ENCODE assay signal across 11 cellular contexts in genomic region chr4:8278421-8279287, GRCh38. TPM values are rescaled to one million over a fixed set of nuclear protein-coding genes. Genes with fewer than 3 reads are reported as not detected.
DNase-seq lines count a peak whose midpoint lies in the region; ATAC-seq, FAIRE-seq and TF ChIP-seq lines count a peak whose summit lies in the region.
"Had no signal": no experiment of that assay in that cellular context is flagged by ENCODE, and none has a peak within 500 bp of the region (broad histone marks: within the 10 kb centered on the region; RNA-seq: fewer than 3 reads in every experiment).

No MANE protein-coding gene starts in this region.

- no peaks in the 10 kb centered on the region for H3K9me3 Mint-ChIP-seq in activated CD8-positive, alpha-beta T cell treated with anti-CD3 and anti-CD28 coated beads for 36 hours
- no peaks in the 10 kb centered on the region for H3K9me3 Mint-ChIP-seq in activated CD8-positive, alpha-beta T cell treated with anti-CD3 and anti-CD28 coated beads, Interleukin-2, amount 10 ng/mL, durations not matched to agents 7 days and 5 days (ENCODE audit: insufficient read depth)
- H3K9me3 Mint-ChIP-seq in brain, result no peaks in the 10 kb centered on the region

- peak; percentile 17 for ATAC-seq in activated CD8-positive, alpha-beta T cell treated with anti-CD3 and anti-CD28 coated beads for 36 hours
- ATAC-seq in activated CD8-positive, alpha-beta T cell treated with anti-CD3 and anti-CD28 coated beads, Interleukin-2, amount 10 ng/mL, durations not matched to agents 7 days and 5 days, result no peak

- no peak overlapping the region for H3K9ac ChIP-seq in kidney (ENCODE audit: low read length in 2 of 2)

- H3K4me1 Mint-ChIP-seq in activated CD8-positive, alpha-beta T cell treated with anti-CD3 and anti-CD28 coated beads for 36 hours (ENCODE audit: low read depth), result no peaks in the 10 kb centered on the region
- no peaks in the 10 kb centered on the region for H3K4me1 Mint-ChIP-seq in activated CD8-positive, alpha-beta T cell treated with anti-CD3 and anti-CD28 coated beads, Interleukin-2, amount 10 ng/mL, durations not matched to agents 7 days and 5 days (ENCODE audit: low read depth)
- H3K4me1 Mint-ChIP-seq in brain, result peaks cover 44% of the 10 kb centered on the region

- no peak overlapping the region for H3K27ac Mint-ChIP-seq in activated CD8-positive, alpha-beta T cell treated with anti-CD3 and anti-CD28 coated beads for 36 hours
- H3K27ac Mint-ChIP-seq in activated CD8-positive, alpha-beta T cell treated with anti-CD3 and anti-CD28 coated beads, Interleukin-2, amount 10 ng/mL, durations not matched to agents 7 days and 5 days, result no peak overlapping the region
- peak overlapping the region in 3 of 5 experiments; percentile 69 to 87 (median 72) for H3K27ac Mint-ChIP-seq in brain

- no peak for TF ChIP-seq POLR2A in uterus (IDR thresholded peaks at IDR 0.05)

- no peak for DNase-seq in activated CD8-positive, alpha-beta T cell treated with anti-CD3 and anti-CD28 coated beads for 36 hours
- no peak for DNase-seq in activated CD8-positive, alpha-beta T cell treated with anti-CD3 and anti-CD28 coated beads, Interleukin-2, amount 10 ng/mL, durations not matched to agents 7 days and 5 days
- DNase-seq in kidney (peak; percentile 68), uterus (peak; percentile 78 to 80), C1 segment of cervical spinal cord (lab: John Stamatoyannopoulos, UW) (no peak), activated gamma-delta T cell treated with Interleukin-2 at 50 U/mL for 16 hours (no peak)
- DNase-seq in central memory CD4-positive, alpha-beta T cell, result no peak
- DNase-seq: colonic mucosa, KBM-7 had no signal

- H3K9me3 ChIP-seq in kidney (ENCODE audit: control insufficient read depth in 1 of 2, low read length in 2 of 2) (no peaks in the 10 kb centered on the region), uterus (no peaks in the 10 kb centered on the region)
- H3K9me3 ChIP-seq: colonic mucosa had no signal

- no peak overlapping the region for H3K4me3 Mint-ChIP-seq in activated CD8-positive, alpha-beta T cell treated with anti-CD3 and anti-CD28 coated beads for 36 hours
- no peak overlapping the region for H3K4me3 Mint-ChIP-seq in activated CD8-positive, alpha-beta T cell treated with anti-CD3 and anti-CD28 coated beads, Interleukin-2, amount 10 ng/mL, durations not matched to agents 7 days and 5 days
- H3K4me3 Mint-ChIP-seq in brain, result no peak overlapping the region

- H3K4me3 ChIP-seq in kidney (ENCODE audit: low read length in 2 of 2) (no peak overlapping the region), uterus (no peak overlapping the region)
- H3K4me3 ChIP-seq: colonic mucosa had no signal

- no peaks in the 10 kb centered on the region for H3K27me3 Mint-ChIP-seq in activated CD8-positive, alpha-beta T cell treated with anti-CD3 and anti-CD28 coated beads for 36 hours
- no peaks in the 10 kb centered on the region for H3K27me3 Mint-ChIP-seq in activated CD8-positive, alpha-beta T cell treated with anti-CD3 and anti-CD28 coated beads, Interleukin-2, amount 10 ng/mL, durations not matched to agents 7 days and 5 days (ENCODE audit: low read depth)
- peaks cover 7% of the 10 kb centered on the region for H3K27me3 Mint-ChIP-seq in brain

- TF ChIP-seq CTCF in activated CD8-positive, alpha-beta T cell treated with anti-CD3 and anti-CD28 coated beads for 36 hours (IDR thresholded peaks at IDR 0.05), result no peak
- TF ChIP-seq CTCF in brain (conservative IDR thresholded peaks at IDR 0.05) (no peak), kidney (IDR thresholded peaks at IDR 0.05; ENCODE audit: borderline replicate concordance, extremely low read depth, insufficient read depth) (no peak), uterus (IDR thresholded peaks at IDR 0.05) (no peak)

- H3K4me1 ChIP-seq in kidney (ENCODE audit: control insufficient read depth in 1 of 2, insufficient read depth in 1 of 2, low read depth in 1 of 2, low read length in 2 of 2) (peaks cover 0 to 8% of the 10 kb centered on the region in 2 donors), uterus (peaks cover 4 to 6% of the 10 kb centered on the region in 2 donors)
- H3K4me1 ChIP-seq: colonic mucosa had no signal

- no peaks in the 10 kb centered on the region for H3K36me3 Mint-ChIP-seq in activated CD8-positive, alpha-beta T cell treated with anti-CD3 and anti-CD28 coated beads for 36 hours (ENCODE audit: low read depth)
- H3K36me3 Mint-ChIP-seq in activated CD8-positive, alpha-beta T cell treated with anti-CD3 and anti-CD28 coated beads, Interleukin-2, amount 10 ng/mL, durations not matched to agents 7 days and 5 days (ENCODE audit: low read depth), result no peaks in the 10 kb centered on the region
- no peaks in the 10 kb centered on the region for H3K36me3 Mint-ChIP-seq in brain

- H3K36me3 ChIP-seq in kidney (ENCODE audit: control insufficient read depth in 1 of 2, insufficient read depth in 2 of 2, low read length in 2 of 2) (no peaks in the 10 kb centered on the region), uterus (no peaks in the 10 kb centered on the region)
- H3K36me3 ChIP-seq: colonic mucosa had no signal

- no peak for FAIRE-seq in kidney (lab: Jason Lieb, UNC)
- FAIRE-seq: A204.1 had no signal

- H3K27me3 ChIP-seq in uterus, result no peaks in the 10 kb centered on the region
- H3K27me3 ChIP-seq: colonic mucosa had no signal

- CTCF ChIA-PET in activated CD8-positive, alpha-beta T cell treated with anti-CD3 and anti-CD28 coated beads for 36 hours (lab: Charles Lee), result no interaction called here
- CTCF ChIA-PET in activated CD8-positive, alpha-beta T cell treated with anti-CD3 and anti-CD28 coated beads, Interleukin-2, amount 10 ng/mL, durations not matched to agents 7 days and 5 days (lab: Charles Lee), result no interaction called here

- POLR2A ChIA-PET in activated CD8-positive, alpha-beta T cell treated with anti-CD3 and anti-CD28 coated beads for 36 hours (lab: Charles Lee), result no interaction called here
- POLR2A ChIA-PET in activated CD8-positive, alpha-beta T cell treated with anti-CD3 and anti-CD28 coated beads, Interleukin-2, amount 10 ng/mL, durations not matched to agents 7 days and 5 days (lab: Charles Lee), result no interaction called here

- H3K27ac ChIP-seq in kidney (ENCODE audit: low read depth in 2 of 2, low read length in 2 of 2), result no peak overlapping the region
- peak overlapping the region; percentile 59 to 65 for H3K27ac ChIP-seq in uterus
- H3K27ac ChIP-seq: colonic mucosa had no signal

- intact Hi-C loops in activated CD8-positive, alpha-beta T cell treated with anti-CD3 and anti-CD28 coated beads for 36 hours (cut with micrococcal nuclease), result no loop called here
- intact Hi-C loops in kidney (cut with DNase I) (no loop called here), uterus (cut with DNase I; ENCODE audit: low total_unique reads) (loop anchor here (10.0 kb wide), 1 partner anchor 126 kb away; no protein-coding TSS in a partner anchor)

RNA-seq across cellular contexts. Expression of gene HTRA3, which starts 9.1 kb away (rescaled TPM):
- total RNA-seq in activated CD8-positive, alpha-beta T cell treated with anti-CD3 and anti-CD28 coated beads for 36 hours, result under 1 TPM in 1 of 2 experiments, not detected in 1; 0.11 TPM
- not detected for total RNA-seq in activated CD8-positive, alpha-beta T cell treated with anti-CD3 and anti-CD28 coated beads, Interleukin-2, amount 10 ng/mL, durations not matched to agents 7 days and 5 days
- polyA plus RNA-seq in brain (ENCODE audit: insufficient read depth, low read depth, low replicate concordance), result 1.6 TPM
- total RNA-seq in kidney, result 1.7 TPM
- 6.5 TPM for polyA plus RNA-seq in kidney (ENCODE audit: insufficient read depth, low read depth, low replicate concordance)
- 10 to 100 TPM; 22.8 to 65.3 (median 29.5) TPM for total RNA-seq in uterus

Comparison
In these comparisons a context has a peak if more than half of its experiments do, and no peak if none do; other contexts are left out.
1. DNase-seq: peak in kidney (single experiment) and uterus (2 of 2); none in activated CD8-positive, alpha-beta T cell treated with anti-CD3 and anti-CD28 coated beads for 36 hours (single experiment), activated CD8-positive, alpha-beta T cell treated with anti-CD3 and anti-CD28 coated beads, Interleukin-2, amount 10 ng/mL, durations not matched to agents 7 days and 5 days (single experiment), central memory CD4-positive, alpha-beta T cell (single experiment), C1 segment of cervical spinal cord (0 of 14) and activated gamma-delta T cell treated with Interleukin-2 at 50 U/mL for 16 hours (single experiment).
2. H3K27ac Mint-ChIP-seq: peak in brain (3 of 5); none in activated CD8-positive, alpha-beta T cell treated with anti-CD3 and anti-CD28 coated beads for 36 hours (single experiment) and activated CD8-positive, alpha-beta T cell treated with anti-CD3 and anti-CD28 coated beads, Interleukin-2, amount 10 ng/mL, durations not matched to agents 7 days and 5 days (single experiment).
3. H3K27ac ChIP-seq: peak in uterus (2 of 2); none in kidney (0 of 2).